In genomic region chr6:159714404-159714803, GRCh38 we compare ENCODE assay signal across 21 cellular contexts.
"Had no signal": no experiment of that assay in that cellular context is flagged by ENCODE, and none has a peak within 500 bp of the region (broad histone marks: within the 10 kb centered on the region; RNA-seq: fewer than 3 reads in every experiment).

No MANE protein-coding gene starts in this region.

- H3K9me3 ChIP-seq: heart right ventricle, prostate gland, sigmoid colon, tibial artery had no signal

- H3K9me3 Mint-ChIP-seq: activated B cell treated with CpG ODN at 0.5 μM for 24 hours; activated CD8-positive, alpha-beta T cell treated with anti-CD3 and anti-CD28 coated beads for 36 hours; activated T-cell treated with anti-CD3 and anti-CD28 coated beads, Interleukin-2, amount 50 U/mL, for 4 hours; memory B cell; natural killer cell treated with Interleukin-12 subunit alpha and Interleukin-12 subunit beta and Interleukin-15 and Interleukin-18, amount 100 ng/mL, for 72 hours; stimulated activated memory B cell treated with anti-CD40 and anti-IgM and Interleukin-4, amounts not matched to agents 10 μg/mL and 1 μg/mL and 100 μg/mL, for 72 hours had no signal

- H3K27ac Mint-ChIP-seq: activated B cell treated with CpG ODN at 0.5 μM for 24 hours; activated CD8-positive, alpha-beta T cell treated with anti-CD3 and anti-CD28 coated beads for 36 hours; memory B cell; natural killer cell treated with Interleukin-12 subunit alpha and Interleukin-12 subunit beta and Interleukin-15 and Interleukin-18, amount 100 ng/mL, for 72 hours; stimulated activated memory B cell treated with anti-CD40 and anti-IgM and Interleukin-4, amounts not matched to agents 10 μg/mL and 1 μg/mL and 100 μg/mL, for 72 hours had no signal

- H3K27me3 ChIP-seq: heart right ventricle, sigmoid colon, tibial artery had no signal

- H3K4me1 Mint-ChIP-seq: activated B cell treated with CpG ODN at 0.5 μM for 24 hours had no signal

- H3K36me3 ChIP-seq: heart right ventricle, prostate gland, sigmoid colon, tibial artery had no signal

- H3K4me3 Mint-ChIP-seq: activated B cell treated with CpG ODN at 0.5 μM for 24 hours; activated CD8-positive, alpha-beta T cell treated with anti-CD3 and anti-CD28 coated beads for 36 hours; activated T-cell treated with anti-CD3 and anti-CD28 coated beads, Interleukin-2, amount 50 U/mL, for 4 hours; memory B cell; natural killer cell treated with Interleukin-12 subunit alpha and Interleukin-12 subunit beta and Interleukin-15 and Interleukin-18, amount 100 ng/mL, for 72 hours; stimulated activated memory B cell treated with anti-CD40 and anti-IgM and Interleukin-4, amounts not matched to agents 10 μg/mL and 1 μg/mL and 100 μg/mL, for 72 hours had no signal

- H3K4me3 ChIP-seq: coronary artery, heart right ventricle, prostate gland, sigmoid colon, tibial artery had no signal

- H3K27me3 Mint-ChIP-seq: activated B cell treated with CpG ODN at 0.5 μM for 24 hours; activated CD8-positive, alpha-beta T cell treated with anti-CD3 and anti-CD28 coated beads for 36 hours; memory B cell; natural killer cell treated with Interleukin-12 subunit alpha and Interleukin-12 subunit beta and Interleukin-15 and Interleukin-18, amount 100 ng/mL, for 72 hours; stimulated activated memory B cell treated with anti-CD40 and anti-IgM and Interleukin-4, amounts not matched to agents 10 μg/mL and 1 μg/mL and 100 μg/mL, for 72 hours had no signal

- H3K27ac ChIP-seq: coronary artery had no signal

- DNase-seq: activated B cell treated with CpG ODN at 0.5 μM for 24 hours; activated CD4-positive, alpha-beta T cell treated with anti-CD3 and anti-CD28 coated beads for 48 hours; activated CD8-positive, alpha-beta T cell treated with anti-CD3 and anti-CD28 coated beads for 36 hours; activated effector memory CD4-positive, alpha-beta T cell treated with Interleukin-2 at 50 U/mL for 16 hours; activated naive CD4-positive, alpha-beta T cell treated with anti-CD3 and anti-CD28 coated beads, Interleukin-2, amount 50 U/mL, for 16 hours; activated T-cell treated with anti-CD3 and anti-CD28 coated beads, Interleukin-2, amount 50 U/mL, for 4 hours; central memory CD4-positive, alpha-beta T cell; effector CD8-positive, alpha-beta T cell; foreskin melanocyte; heart right ventricle; occipital lobe; sigmoid colon; stimulated activated CD4-positive, alpha-beta T cell treated with anti-CD3 and anti-CD28 coated beads, Interleukin-2, amount 100 ng/mL, for 48 hours; T-helper 2 cell; tibial artery had no signal

- ATAC-seq: activated CD8-positive, alpha-beta T cell treated with anti-CD3 and anti-CD28 coated beads for 36 hours; activated T-cell treated with anti-CD3 and anti-CD28 coated beads, Interleukin-2, amount 50 U/mL, for 4 hours; left lobe of liver; natural killer cell treated with Interleukin-12 subunit alpha and Interleukin-12 subunit beta and Interleukin-15 and Interleukin-18, amount 100 ng/mL, for 72 hours; stimulated activated memory B cell treated with anti-CD40 and anti-IgM and Interleukin-4, amounts not matched to agents 10 μg/mL and 1 μg/mL and 100 μg/mL, for 72 hours had no signal
